In the genomic region with DNA sequence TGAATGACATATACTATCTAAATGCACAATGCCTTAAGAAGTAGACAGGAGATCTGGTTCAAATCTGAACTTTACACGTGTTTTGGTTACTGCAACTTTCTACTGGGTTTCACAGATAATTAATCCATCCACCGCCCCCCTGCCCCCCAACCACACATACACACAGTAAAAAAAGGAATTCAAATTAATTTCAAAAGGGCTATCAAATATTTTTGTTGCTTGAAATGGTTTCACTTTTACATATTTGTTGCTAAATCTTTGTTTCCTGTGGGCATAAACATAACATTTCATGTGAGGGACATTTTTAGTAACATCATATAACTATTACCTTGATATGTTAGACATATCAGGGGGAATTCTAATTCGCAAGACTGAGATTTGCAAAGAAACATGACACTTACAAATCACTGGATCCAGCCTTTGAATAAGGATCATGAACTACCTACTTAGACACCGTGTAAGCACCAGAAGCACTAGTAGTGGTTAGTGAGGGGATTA, we compare ENCODE assay signal across 10 cellular contexts. TPM values are rescaled to one million over a fixed set of nuclear protein-coding genes. Genes with fewer than 3 reads are reported as not detected.
A peak's percentile ranks its signal among the peaks of the same experiment; 100 is the strongest.
DNase-seq lines count a peak whose midpoint lies in the region; ATAC-seq lines count a peak whose summit lies in the region.
"Had no signal": no experiment of that assay in that cellular context is flagged by ENCODE, and none has a peak within 500 bp of the region (broad histone marks: within the 10 kb centered on the region; RNA-seq: fewer than 3 reads in every experiment).

No MANE protein-coding gene starts in this region.

- H3K27ac Mint-ChIP-seq in activated naive CD8-positive, alpha-beta T cell treated with anti-CD3 and anti-CD28 coated beads for 36 hours, result peak overlapping the region; percentile 82
- peak overlapping the region in 4 of 9 donors; percentile 46 to 93 (median 56) for H3K27ac Mint-ChIP-seq in naive thymus-derived CD4-positive, alpha-beta T cell

- H3K4me1 Mint-ChIP-seq in activated naive CD8-positive, alpha-beta T cell treated with anti-CD3 and anti-CD28 coated beads for 36 hours, result peaks cover 34% of the 10 kb centered on the region
- H3K4me1 Mint-ChIP-seq in naive thymus-derived CD4-positive, alpha-beta T cell, result peaks cover 27 to 84% (median 38%) of the 10 kb centered on the region in 7 donors

- H3K36me3 ChIP-seq in naive thymus-derived CD4-positive, alpha-beta T cell (ENCODE audit: control insufficient read depth in 2 of 3, insufficient read depth in 3 of 3, low read length in 3 of 3), result peaks cover 0 to 4% (median 0%) of the 10 kb centered on the region in 3 experiments

- peaks cover 43% of the 10 kb centered on the region for H3K36me3 Mint-ChIP-seq in activated naive CD8-positive, alpha-beta T cell treated with anti-CD3 and anti-CD28 coated beads for 36 hours
- H3K36me3 Mint-ChIP-seq in naive thymus-derived CD4-positive, alpha-beta T cell, result peaks cover 0 to 51% (median 18%) of the 10 kb centered on the region in 5 donors

- H3K27me3 Mint-ChIP-seq in activated naive CD8-positive, alpha-beta T cell treated with anti-CD3 and anti-CD28 coated beads for 36 hours, result no peaks in the 10 kb centered on the region
- H3K27me3 Mint-ChIP-seq in naive thymus-derived CD4-positive, alpha-beta T cell, result no peaks in the 10 kb centered on the region

- peaks cover 10% of the 10 kb centered on the region for H3K9me3 Mint-ChIP-seq in activated naive CD8-positive, alpha-beta T cell treated with anti-CD3 and anti-CD28 coated beads for 36 hours
- H3K9me3 Mint-ChIP-seq in naive thymus-derived CD4-positive, alpha-beta T cell, result peaks cover 0 to 8% (median 0%) of the 10 kb centered on the region in 11 donors

- H3K4me1 ChIP-seq in naive thymus-derived CD4-positive, alpha-beta T cell (ENCODE audit: control insufficient read depth in 2 of 2, insufficient read depth in 2 of 2, low read length in 2 of 2), result peaks cover 8 to 39% of the 10 kb centered on the region in 2 donors

- POLR2A ChIA-PET in naive thymus-derived CD4-positive, alpha-beta T cell (lab: Charles Lee), result no interaction called here

- CTCF ChIA-PET in naive thymus-derived CD4-positive, alpha-beta T cell (lab: Charles Lee), result no interaction called here

- peak; percentile 28 for DNase-seq in stimulated activated CD4-positive, alpha-beta T cell treated with anti-CD3 and anti-CD28 coated beads, Interleukin-15, amount 100 ng/mL, for 24 hours
- DNase-seq in stimulated activated CD4-positive, alpha-beta T cell treated with anti-CD3 and anti-CD28 coated beads, Interleukin-1b, Interleukin-23, amount 100 ng/mL, for 48 hours, result no peak
- DNase-seq in activated naive CD8-positive, alpha-beta T cell treated with anti-CD3 and anti-CD28 coated beads for 36 hours, result no peak
- no peak for DNase-seq in naive thymus-derived CD4-positive, alpha-beta T cell
- no peak for DNase-seq in NCI-H1417 (lab: John Stamatoyannopoulos, UW)
- DNase-seq in amniotic stem cell (lab: John Stamatoyannopoulos, UW), result no peak
- DNase-seq: NCI-H2029 treated with DMSO at 0.1 percent for 48 hours had no signal

- no peaks in the 10 kb centered on the region for H3K27me3 ChIP-seq in naive thymus-derived CD4-positive, alpha-beta T cell (ENCODE audit: control insufficient read depth in 2 of 2, insufficient read depth in 2 of 2, low read length in 2 of 2)

- H3K4me3 Mint-ChIP-seq in activated naive CD8-positive, alpha-beta T cell treated with anti-CD3 and anti-CD28 coated beads for 36 hours, result peak overlapping the region; percentile 22
- peak overlapping the region in 8 of 10 donors; percentile 17 to 87 (median 62) for H3K4me3 Mint-ChIP-seq in naive thymus-derived CD4-positive, alpha-beta T cell

- no peak overlapping the region for H3K27ac ChIP-seq in naive thymus-derived CD4-positive, alpha-beta T cell (ENCODE audit: low read depth, low read length)

- no peaks in the 10 kb centered on the region for H3K9me3 ChIP-seq in naive thymus-derived CD4-positive, alpha-beta T cell (ENCODE audit: control insufficient read depth in 2 of 3, low read length in 3 of 3)

- ATAC-seq in naive thymus-derived CD4-positive, alpha-beta T cell, result peak; percentile 26
- no peak for ATAC-seq in HG02852 (IDR thresholded peaks at IDR 0.05; ENCODE audit: unreplicated experiment)
- no peak for ATAC-seq in HG03039 (IDR thresholded peaks at IDR 0.05; ENCODE audit: unreplicated experiment)
- ATAC-seq: sciatic nerve had no signal

- intact Hi-C loops in naive thymus-derived CD4-positive, alpha-beta T cell (cut with micrococcal nuclease), result loop anchor here in 1 of 2 donors (1.0 to 2.0 kb wide), 4 partner anchors 7 to 158 kb away; a partner anchor contains a TSS

- peak overlapping the region; percentile 20 for H3K4me3 ChIP-seq in naive thymus-derived CD4-positive, alpha-beta T cell (ENCODE audit: low read length)

RNA-seq across cellular contexts. Expression of a gene that starts 7.5 kb away (rescaled TPM):
- total RNA-seq in activated naive CD8-positive, alpha-beta T cell treated with anti-CD3 and anti-CD28 coated beads for 36 hours, result 10 to 100 TPM; 32.0 to 33.7 TPM
- total RNA-seq in naive thymus-derived CD4-positive, alpha-beta T cell, result 10 to 100 TPM; 29.4 to 62.9 (median 40.2) TPM
- 10 to 100 TPM; 14.2 to 30.7 TPM for polyA plus RNA-seq in naive thymus-derived CD4-positive, alpha-beta T cell
